In genomic region chr10:117375360-117376147, GRCh38 we compare ENCODE assay signal across 8 cellular contexts. TPM values are rescaled to one million over a fixed set of nuclear protein-coding genes. Genes with fewer than 3 reads are reported as not detected.
DNase-seq lines count a peak whose midpoint lies in the region; TF ChIP-seq lines count a peak whose summit lies in the region.

A gene with protein sequence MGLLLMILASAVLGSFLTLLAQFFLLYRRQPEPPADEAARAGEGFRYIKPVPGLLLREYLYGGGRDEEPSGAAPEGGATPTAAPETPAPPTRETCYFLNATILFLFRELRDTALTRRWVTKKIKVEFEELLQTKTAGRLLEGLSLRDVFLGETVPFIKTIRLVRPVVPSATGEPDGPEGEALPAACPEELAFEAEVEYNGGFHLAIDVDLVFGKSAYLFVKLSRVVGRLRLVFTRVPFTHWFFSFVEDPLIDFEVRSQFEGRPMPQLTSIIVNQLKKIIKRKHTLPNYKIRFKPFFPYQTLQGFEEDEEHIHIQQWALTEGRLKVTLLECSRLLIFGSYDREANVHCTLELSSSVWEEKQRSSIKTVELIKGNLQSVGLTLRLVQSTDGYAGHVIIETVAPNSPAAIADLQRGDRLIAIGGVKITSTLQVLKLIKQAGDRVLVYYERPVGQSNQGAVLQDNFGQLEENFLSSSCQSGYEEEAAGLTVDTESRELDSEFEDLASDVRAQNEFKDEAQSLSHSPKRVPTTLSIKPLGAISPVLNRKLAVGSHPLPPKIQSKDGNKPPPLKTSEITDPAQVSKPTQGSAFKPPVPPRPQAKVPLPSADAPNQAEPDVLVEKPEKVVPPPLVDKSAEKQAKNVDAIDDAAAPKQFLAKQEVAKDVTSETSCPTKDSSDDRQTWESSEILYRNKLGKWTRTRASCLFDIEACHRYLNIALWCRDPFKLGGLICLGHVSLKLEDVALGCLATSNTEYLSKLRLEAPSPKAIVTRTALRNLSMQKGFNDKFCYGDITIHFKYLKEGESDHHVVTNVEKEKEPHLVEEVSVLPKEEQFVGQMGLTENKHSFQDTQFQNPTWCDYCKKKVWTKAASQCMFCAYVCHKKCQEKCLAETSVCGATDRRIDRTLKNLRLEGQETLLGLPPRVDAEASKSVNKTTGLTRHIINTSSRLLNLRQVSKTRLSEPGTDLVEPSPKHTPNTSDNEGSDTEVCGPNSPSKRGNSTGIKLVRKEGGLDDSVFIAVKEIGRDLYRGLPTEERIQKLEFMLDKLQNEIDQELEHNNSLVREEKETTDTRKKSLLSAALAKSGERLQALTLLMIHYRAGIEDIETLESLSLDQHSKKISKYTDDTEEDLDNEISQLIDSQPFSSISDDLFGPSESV (minus strand): TSS chr10:117375440. CDS start chr10:117375227, 213 bp downstream.

- 0 to 1% (median 0%) methylated on average over 30 to 103 of the region's 103 CpGs for WGBS in stomach, 5 donors

- H3K4me2 ChIP-seq in neural cell (ENCODE audit: low read length) = peak within 1 kb of the TSS; percentile 81

- DNase-seq in H7 (peak; percentile 95), M059J (ENCODE audit: low read depth) (peak; percentile 88), SIG-M5 treated with dmso at 0.1 percent for 504 hours (lab: John Stamatoyannopoulos, UW; ENCODE audit: unreplicated experiment) (peak; percentile 75), activated gamma-delta T cell treated with Interleukin-2 at 50 U/mL for 16 hours (peak; percentile 86), fibroblast of villous mesenchyme (ENCODE audit: low read depth) (peak; percentile 92), stomach (peak; percentile 96)

- peak; percentile 22 for TF ChIP-seq RAD21 in neural cell (conservative IDR thresholded peaks at IDR 0.05)

- H3K9ac ChIP-seq in ES-I3 (ENCODE audit: low read depth, low read length) = peak within 1 kb of the TSS; percentile 74
- H3K9ac ChIP-seq in neural cell (ENCODE audit: low read length) = peak within 1 kb of the TSS; percentile 89

- no peak for TF ChIP-seq POLR2A in stomach (IDR thresholded peaks at IDR 0.05)

- H3K79me2 ChIP-seq in neural cell (replicated peaks; ENCODE audit: insufficient read depth, low read length) = peaks cover 39% of the 10 kb centered on the region

- no peaks in the 10 kb centered on the region for H3K4me1 ChIP-seq in ES-I3 (ENCODE audit: insufficient read depth, low read length)
- H3K4me1 ChIP-seq in stomach = peaks cover 8 to 37% (median 31%) of the 10 kb centered on the region in 4 donors

- H2AFZ ChIP-seq in neural cell (ENCODE audit: low read depth, low read length) = peak within 1 kb of the TSS; percentile 94

- H3K9me2 ChIP-seq in neural cell (ENCODE audit: insufficient read depth, low read length) = no peaks in the 10 kb centered on the region

- H3K4me3 ChIP-seq in H7 (ENCODE audit: insufficient read depth, low read depth, low read length) = peak within 1 kb of the TSS; percentile 86
- peak within 1 kb of the TSS; percentile 92 for H3K4me3 ChIP-seq in fibroblast of villous mesenchyme (ENCODE audit: low read depth, low read length)
- H3K4me3 ChIP-seq in neural cell (ENCODE audit: low read length) = peak within 1 kb of the TSS; percentile 95
- peak within 1 kb of the TSS; percentile 91 to 97 (median 96) for H3K4me3 ChIP-seq in stomach

- TF ChIP-seq CTCF in fibroblast of villous mesenchyme (IDR thresholded peaks at IDR 0.05; ENCODE audit: insufficient read depth, low read depth, low read length) = no peak
- TF ChIP-seq CTCF in neural cell (IDR thresholded peaks at IDR 0.05; ENCODE audit: poor library complexity, severe bottlenecking) = peak; percentile 20
- TF ChIP-seq CTCF in stomach (IDR thresholded peaks at IDR 0.05) = peak in 1 of 7 experiments; percentile 19

- peaks cover 11% of the 10 kb centered on the region for H4K20me1 ChIP-seq in neural cell (ENCODE audit: insufficient read depth)

- no peaks in the 10 kb centered on the region for H3F3A ChIP-seq in neural cell (ENCODE audit: insufficient read depth, low read length, poor library complexity, severe bottlenecking)

- H3K27ac ChIP-seq in neural cell (ENCODE audit: low read length) = peak within 1 kb of the TSS; percentile 88
- peak within 1 kb of the TSS; percentile 98 to 100 (median 99) for H3K27ac ChIP-seq in stomach

- H3K27me3 ChIP-seq in H7 (ENCODE audit: control insufficient read depth, insufficient read depth, low read length) = peaks cover 24% of the 10 kb centered on the region
- no peaks in the 10 kb centered on the region for H3K27me3 ChIP-seq in neural cell (ENCODE audit: insufficient read depth, low read depth, low read length)
- H3K27me3 ChIP-seq in stomach = peaks cover 0 to 20% (median 0%) of the 10 kb centered on the region in 3 donors

- H3K9me3 ChIP-seq in ES-I3 (ENCODE audit: control insufficient read depth, insufficient read depth, low read length) (no peaks in the 10 kb centered on the region), neural cell (ENCODE audit: low read length) (no peaks in the 10 kb centered on the region), stomach (no peaks in the 10 kb centered on the region)

- intact Hi-C loops in stomach (cut with DNase I; ENCODE audit: low total_unique reads) = no loop called here

- TF ChIP-seq EP300 in neural cell (conservative IDR thresholded peaks at IDR 0.05; ENCODE audit: poor library complexity, severe bottlenecking) = peak; percentile 38
- TF ChIP-seq EP300 in stomach (IDR thresholded peaks at IDR 0.05) = no peak

- H3K36me3 ChIP-seq in ES-I3 (ENCODE audit: insufficient read depth, low read length) (no peaks in the 10 kb centered on the region), H7 (replicated peaks; ENCODE audit: control insufficient read depth, insufficient read depth, low read length) (no peaks in the 10 kb centered on the region), neural cell (ENCODE audit: insufficient read depth, low read length) (no peaks in the 10 kb centered on the region), stomach (no peaks in the 10 kb centered on the region)

TF ChIP-seq in neural cell, 6 proteins besides CTCF, POLR2A, EP300 and RAD21:
- TF ChIP-seq POLR2AphosphoS5 (IDR thresholded peaks at IDR 0.05) (peak; percentile 94), EZH2 (IDR thresholded peaks at IDR 0.05; ENCODE audit: borderline replicate concordance, insufficient read depth, low read length, poor library complexity, severe bottlenecking) (no peak), SMC3 (conservative IDR thresholded peaks at IDR 0.05; ENCODE audit: poor library complexity) (no peak), TAF1 (IDR thresholded peaks at IDR 0.05; ENCODE audit: low read depth) (peak; percentile 85), MXI1 (conservative IDR thresholded peaks at IDR 0.05; ENCODE audit: poor library complexity, severe bottlenecking) (peak; percentile 95)
- TF ChIP-seq, protein P1, sequence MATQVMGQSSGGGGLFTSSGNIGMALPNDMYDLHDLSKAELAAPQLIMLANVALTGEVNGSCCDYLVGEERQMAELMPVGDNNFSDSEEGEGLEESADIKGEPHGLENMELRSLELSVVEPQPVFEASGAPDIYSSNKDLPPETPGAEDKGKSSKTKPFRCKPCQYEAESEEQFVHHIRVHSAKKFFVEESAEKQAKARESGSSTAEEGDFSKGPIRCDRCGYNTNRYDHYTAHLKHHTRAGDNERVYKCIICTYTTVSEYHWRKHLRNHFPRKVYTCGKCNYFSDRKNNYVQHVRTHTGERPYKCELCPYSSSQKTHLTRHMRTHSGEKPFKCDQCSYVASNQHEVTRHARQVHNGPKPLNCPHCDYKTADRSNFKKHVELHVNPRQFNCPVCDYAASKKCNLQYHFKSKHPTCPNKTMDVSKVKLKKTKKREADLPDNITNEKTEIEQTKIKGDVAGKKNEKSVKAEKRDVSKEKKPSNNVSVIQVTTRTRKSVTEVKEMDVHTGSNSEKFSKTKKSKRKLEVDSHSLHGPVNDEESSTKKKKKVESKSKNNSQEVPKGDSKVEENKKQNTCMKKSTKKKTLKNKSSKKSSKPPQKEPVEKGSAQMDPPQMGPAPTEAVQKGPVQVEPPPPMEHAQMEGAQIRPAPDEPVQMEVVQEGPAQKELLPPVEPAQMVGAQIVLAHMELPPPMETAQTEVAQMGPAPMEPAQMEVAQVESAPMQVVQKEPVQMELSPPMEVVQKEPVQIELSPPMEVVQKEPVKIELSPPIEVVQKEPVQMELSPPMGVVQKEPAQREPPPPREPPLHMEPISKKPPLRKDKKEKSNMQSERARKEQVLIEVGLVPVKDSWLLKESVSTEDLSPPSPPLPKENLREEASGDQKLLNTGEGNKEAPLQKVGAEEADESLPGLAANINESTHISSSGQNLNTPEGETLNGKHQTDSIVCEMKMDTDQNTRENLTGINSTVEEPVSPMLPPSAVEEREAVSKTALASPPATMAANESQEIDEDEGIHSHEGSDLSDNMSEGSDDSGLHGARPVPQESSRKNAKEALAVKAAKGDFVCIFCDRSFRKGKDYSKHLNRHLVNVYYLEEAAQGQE (IDR thresholded peaks at IDR 0.05; ENCODE audit: borderline replicate concordance) = peak; percentile 81

RNA-seq across cellular contexts. Expression of the gene that starts here (rescaled TPM):
- 15.2 and 21.1 TPM in 2 replicates for total RNA-seq in H7 (2014; rRNA removed; shearing (Covaris generic))
- 12.8 and 15.9 TPM in 2 replicates for total RNA-seq in M059J (2014; rRNA removed; shearing (Covaris generic))
- total RNA-seq in fibroblast of villous mesenchyme (26.1 and 37.1 TPM in 2 replicates), stomach (10 to 100 TPM; 11.1 to 60.5 (median 40.4) TPM)
- polyA plus RNA-seq in neural cell (16.3 and 17.1 TPM in 2 replicates), stomach (1 to 10 TPM; 3.5 to 5.5 (median 4.0) TPM)
- polyA minus RNA-seq in neural cell = 46.3 and 48.7 TPM in 2 replicates

Comparison
In these comparisons a context has a peak if more than half of its experiments do, and no peak if none do; other contexts are left out.
1. Peak in every context shown above with its lines: DNase-seq, H3K4me3 ChIP-seq and H3K27ac ChIP-seq.